Comparison of ENCODE assay signal across 1 cellular context in the genomic region with DNA sequence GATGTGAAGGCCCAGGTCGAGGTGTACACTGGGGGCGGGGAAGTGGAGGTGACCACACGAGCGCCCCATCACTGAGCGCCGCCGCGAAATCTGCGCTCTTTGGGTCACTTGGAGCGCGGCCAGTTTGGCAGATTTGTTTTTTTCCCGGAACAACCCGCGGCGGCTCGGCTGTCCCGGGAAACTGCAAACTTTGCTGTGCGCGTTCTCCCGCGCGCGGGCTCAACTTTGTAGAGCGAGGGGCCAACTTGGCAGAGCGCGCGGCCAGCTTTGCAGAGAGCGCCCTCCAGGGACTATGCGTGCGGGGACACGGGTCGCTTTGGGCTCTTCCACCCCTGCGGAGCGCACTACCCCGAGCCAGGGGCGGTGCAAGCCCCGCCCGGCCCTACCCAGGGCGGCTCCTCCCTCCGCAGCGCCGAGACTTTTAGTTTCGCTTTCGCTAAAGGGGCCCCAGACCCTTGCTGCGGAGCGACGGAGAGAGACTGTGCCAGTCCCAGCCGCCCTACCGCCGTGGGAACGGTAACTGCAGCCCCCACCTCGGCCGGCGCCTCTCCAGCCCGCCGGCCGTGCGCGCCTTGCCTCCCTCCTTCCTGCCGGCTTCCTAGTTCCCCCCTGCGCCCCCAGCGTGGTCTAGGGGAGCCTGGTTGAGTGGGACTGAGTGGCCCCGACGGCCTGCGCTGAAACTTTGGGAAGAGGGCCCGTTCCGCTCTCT.
TF ChIP-seq lines count a peak whose summit lies in the region.

A gene (plus strand): TSS at position 450 of the 709 bp plus-strand sequence. CDS start 17,582 bp downstream, outside the sequence.

TF ChIP-seq in WTC11, 78 proteins besides CTCF, POLR2A, EP300 and RAD21 (continued from another document):
- TF ChIP-seq, protein P1, sequence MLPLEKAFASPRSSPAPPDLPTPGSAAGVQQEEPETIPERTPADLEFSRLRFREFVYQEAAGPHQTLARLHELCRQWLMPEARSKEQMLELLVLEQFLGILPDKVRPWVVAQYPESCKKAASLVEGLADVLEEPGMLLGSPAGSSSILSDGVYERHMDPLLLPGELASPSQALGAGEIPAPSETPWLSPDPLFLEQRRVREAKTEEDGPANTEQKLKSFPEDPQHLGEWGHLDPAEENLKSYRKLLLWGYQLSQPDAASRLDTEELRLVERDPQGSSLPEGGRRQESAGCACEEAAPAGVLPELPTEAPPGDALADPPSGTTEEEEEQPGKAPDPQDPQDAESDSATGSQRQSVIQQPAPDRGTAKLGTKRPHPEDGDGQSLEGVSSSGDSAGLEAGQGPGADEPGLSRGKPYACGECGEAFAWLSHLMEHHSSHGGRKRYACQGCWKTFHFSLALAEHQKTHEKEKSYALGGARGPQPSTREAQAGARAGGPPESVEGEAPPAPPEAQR (CRISPR knock-in tag; IDR thresholded peaks at IDR 0.05): no peak
- TF ChIP-seq NR3C1 (CRISPR knock-in tag; conservative IDR thresholded peaks at IDR 0.05; ENCODE audit: low read depth) (no peak), ZNF671 (CRISPR knock-in tag; IDR thresholded peaks at IDR 0.05) (no peak)
- TF ChIP-seq, protein P2, sequence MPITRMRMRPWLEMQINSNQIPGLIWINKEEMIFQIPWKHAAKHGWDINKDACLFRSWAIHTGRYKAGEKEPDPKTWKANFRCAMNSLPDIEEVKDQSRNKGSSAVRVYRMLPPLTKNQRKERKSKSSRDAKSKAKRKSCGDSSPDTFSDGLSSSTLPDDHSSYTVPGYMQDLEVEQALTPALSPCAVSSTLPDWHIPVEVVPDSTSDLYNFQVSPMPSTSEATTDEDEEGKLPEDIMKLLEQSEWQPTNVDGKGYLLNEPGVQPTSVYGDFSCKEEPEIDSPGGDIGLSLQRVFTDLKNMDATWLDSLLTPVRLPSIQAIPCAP (CRISPR knock-in tag; IDR thresholded peaks at IDR 0.05): peak; percentile 94
